ENCODE assay signal across 8 cellular contexts in genomic region chr13:26707122-26708006, GRCh38. TPM values are rescaled to one million over a fixed set of nuclear protein-coding genes. Genes with fewer than 3 reads are reported as not detected.
A peak's percentile ranks its signal among the peaks of the same experiment; 100 is the strongest.
DNase-seq lines count a peak whose midpoint lies in the region; ATAC-seq and TF ChIP-seq lines count a peak whose summit lies in the region.

No MANE protein-coding gene starts in this region.

- ATAC-seq in PC-3 (peak; percentile 85), HG02870 (IDR thresholded peaks at IDR 0.05; ENCODE audit: unreplicated experiment) (no peak)
- ATAC-seq in stimulated activated naive B cell treated with anti-CD40 and anti-IgM and Interleukin-4, amounts not matched to agents 10 μg/mL and 1 μg/mL and 100 μg/mL, for 72 hours (replicated peaks) = peak; percentile 86 to 90

- peak; percentile 75 for DNase-seq in SIG-M5 treated with dmso at 0.1 percent for 504 hours (lab: John Stamatoyannopoulos, UW; ENCODE audit: unreplicated experiment)
- no peak for DNase-seq in SIG-M5 (lab: John Stamatoyannopoulos, UW)
- peak; percentile 39 for DNase-seq in LNCaP clone FGC (ENCODE audit: low read depth)
- DNase-seq in PC-3 = peak; percentile 63
- peak; percentile 38 to 71 for DNase-seq in T47D (ENCODE audit: low read depth in 1 of 2, low spot score in 1 of 2)
- peak; percentile 47 to 61 (median 48) for DNase-seq in immature natural killer cell
- DNase-seq in stimulated activated naive B cell treated with anti-CD40 and anti-IgM and Interleukin-4, amounts not matched to agents 10 μg/mL and 1 μg/mL and 100 μg/mL, for 72 hours = peak; percentile 21

- intact Hi-C loops in PC-3 (cut with micrococcal nuclease) = loop anchor here (1.0 to 5.0 kb wide), 2 partner anchors 165 to 223 kb away; no protein-coding TSS in a partner anchor

- H3K4me1 ChIP-seq in PC-3 (ENCODE audit: insufficient read depth, low read length) = no peaks in the 10 kb centered on the region

- H3K9me2 ChIP-seq in PC-3 (replicated peaks; ENCODE audit: low read length) = no peaks in the 10 kb centered on the region

- H3K9me3 ChIP-seq in PC-3 (ENCODE audit: low read length) = no peaks in the 10 kb centered on the region

- peaks cover 33% of the 10 kb centered on the region for H3K27me3 ChIP-seq in PC-3 (ENCODE audit: low read length)

- H3K4me3 Mint-ChIP-seq in immature natural killer cell = no peak overlapping the region
- no peak overlapping the region for H3K4me3 Mint-ChIP-seq in stimulated activated naive B cell treated with anti-CD40 and anti-IgM and Interleukin-4, amounts not matched to agents 10 μg/mL and 1 μg/mL and 100 μg/mL, for 72 hours

- no peaks in the 10 kb centered on the region for H4K20me1 ChIP-seq in PC-3 (ENCODE audit: low read length)

- no peaks in the 10 kb centered on the region for H3F3A ChIP-seq in PC-3 (ENCODE audit: low read length, unreplicated experiment)

- no peaks in the 10 kb centered on the region for H3K36me3 ChIP-seq in PC-3 (ENCODE audit: low read depth, low read length)

- CTCF ChIA-PET in PC-3 (lab: Charles Lee) = interaction anchor here (0.6 to 0.7 kb wide), 2 partner anchors 204 to 222 kb away, joined by 5 to 7 read pairs; no protein-coding TSS in a partner anchor

- H3K9me3 Mint-ChIP-seq in immature natural killer cell = no peaks in the 10 kb centered on the region
- H3K9me3 Mint-ChIP-seq in stimulated activated naive B cell treated with anti-CD40 and anti-IgM and Interleukin-4, amounts not matched to agents 10 μg/mL and 1 μg/mL and 100 μg/mL, for 72 hours = no peaks in the 10 kb centered on the region

- POLR2A ChIA-PET in PC-3 (lab: Charles Lee; ENCODE audit: unreplicated experiment) = no interaction called here

- no peak overlapping the region for H3K4me3 ChIP-seq in LNCaP clone FGC (ENCODE audit: low read depth, low read length)
- no peak overlapping the region for H3K4me3 ChIP-seq in PC-3 (ENCODE audit: low read length)

- no peak overlapping the region for H3K27ac ChIP-seq in PC-3 (ENCODE audit: low read length)

- peak; percentile 76 for TF ChIP-seq CTCF in LNCaP clone FGC (IDR thresholded peaks at IDR 0.05; ENCODE audit: control insufficient read depth, extremely low read depth, insufficient read depth)
- peak; percentile 67 for TF ChIP-seq CTCF in PC-3 (conservative IDR thresholded peaks at IDR 0.05; ENCODE audit: low read depth, low read length)

- no TSS peak for BruUV-seq in PC-3 (replicated peaks; lab: Mats Ljungman, UMichigan)

- in situ Hi-C loops in T47D (cut with HindIII; ENCODE audit: low pct_unique_long_range_greater_than_20kb, low sequenced_read_pairs) = no loop called here

- H3K27ac Mint-ChIP-seq in immature natural killer cell = peak overlapping the region in 1 of 6 donors; percentile 11
- no peak overlapping the region for H3K27ac Mint-ChIP-seq in stimulated activated naive B cell treated with anti-CD40 and anti-IgM and Interleukin-4, amounts not matched to agents 10 μg/mL and 1 μg/mL and 100 μg/mL, for 72 hours

- no peaks in the 10 kb centered on the region for H3K36me3 Mint-ChIP-seq in immature natural killer cell
- no peaks in the 10 kb centered on the region for H3K36me3 Mint-ChIP-seq in stimulated activated naive B cell treated with anti-CD40 and anti-IgM and Interleukin-4, amounts not matched to agents 10 μg/mL and 1 μg/mL and 100 μg/mL, for 72 hours

- H2AFZ ChIP-seq in PC-3 (ENCODE audit: low read length) = no peak overlapping the region

- H3K4me2 ChIP-seq in PC-3 (ENCODE audit: low read length) = no peak overlapping the region

- no peaks in the 10 kb centered on the region for H3K79me2 ChIP-seq in PC-3 (ENCODE audit: low read length)

- no peaks in the 10 kb centered on the region for H3K4me1 Mint-ChIP-seq in immature natural killer cell
- H3K4me1 Mint-ChIP-seq in stimulated activated naive B cell treated with anti-CD40 and anti-IgM and Interleukin-4, amounts not matched to agents 10 μg/mL and 1 μg/mL and 100 μg/mL, for 72 hours = no peaks in the 10 kb centered on the region

- peaks cover 3 to 11% (median 4%) of the 10 kb centered on the region in 3 donors for H3K27me3 Mint-ChIP-seq in immature natural killer cell (ENCODE audit: low read depth in 3 of 3)
- H3K27me3 Mint-ChIP-seq in stimulated activated naive B cell treated with anti-CD40 and anti-IgM and Interleukin-4, amounts not matched to agents 10 μg/mL and 1 μg/mL and 100 μg/mL, for 72 hours = peaks cover 15 to 25% of the 10 kb centered on the region in 2 donors

- H3K9ac ChIP-seq in PC-3 (ENCODE audit: low read length) = no peak overlapping the region

RNA-seq across cellular contexts. Expression of gene GPR12, which starts 53.2 kb away (rescaled TPM):
- not detected in 2 replicates for total RNA-seq in PC-3 (2014; rRNA removed)
- under 1 TPM in 1 of 3 donors, not detected in 2; 0.11 TPM for polyA plus RNA-seq in immature natural killer cell
